ENCODE assay signal across 18 cellular contexts in genomic region chr3:14784087-14784596, GRCh38. TPM values are rescaled to one million over a fixed set of nuclear protein-coding genes. Genes with fewer than 3 reads are reported as not detected.
DNase-seq lines count a peak whose midpoint lies in the region; ATAC-seq and TF ChIP-seq lines count a peak whose summit lies in the region.
"Had no signal": no experiment of that assay in that cellular context is flagged by ENCODE, and none has a peak within 500 bp of the region (broad histone marks: within the 10 kb centered on the region; RNA-seq: fewer than 3 reads in every experiment).

No MANE protein-coding gene starts in this region.

- no peak for TF ChIP-seq EP300 in suprapubic skin (IDR thresholded peaks at IDR 0.05)

- H3K27me3 ChIP-seq in left ventricle myocardium inferior (ENCODE audit: low read depth) (peaks cover 47% of the 10 kb centered on the region), hepatocyte (no peaks in the 10 kb centered on the region), suprapubic skin (peaks cover 16% of the 10 kb centered on the region)

- H3K79me2 ChIP-seq in hepatocyte: no peaks in the 10 kb centered on the region
- H3K79me2 ChIP-seq: parathyroid adenoma had no signal

- H3K36me3 ChIP-seq in left ventricle myocardium inferior: no peaks in the 10 kb centered on the region
- no peaks in the 10 kb centered on the region for H3K36me3 ChIP-seq in hepatocyte (replicated peaks; ENCODE audit: insufficient read depth, low read depth)
- no peaks in the 10 kb centered on the region for H3K36me3 ChIP-seq in suprapubic skin

- H3K4me3 ChIP-seq in left ventricle myocardium inferior (no peak overlapping the region), hepatocyte (no peak overlapping the region), suprapubic skin (no peak overlapping the region)

- DNase-seq in cardiac septum (ENCODE audit: low spot score): peak; percentile 63
- no peak for DNase-seq in left ventricle myocardium inferior
- peak; percentile 11 for DNase-seq in NCI-H345 treated with DMSO at 0.1 percent for 48 hours (lab: John Stamatoyannopoulos, UW; ENCODE audit: unreplicated experiment)
- peak; percentile 49 for DNase-seq in hepatocyte (ENCODE audit: low spot score)
- peak; percentile 55 to 78 for DNase-seq in suprapubic skin (ENCODE audit: low spot score in 2 of 2)
- DNase-seq in amniotic stem cell (lab: John Stamatoyannopoulos, UW): no peak
- no peak for DNase-seq in NCI-H446 treated with DMSO at 0.1 percent for 48 hours (lab: John Stamatoyannopoulos, UW)
- DNase-seq: activated B cell treated with CpG ODN at 0.5 μM for 24 hours; activated gamma-delta T cell; cortex of kidney; erythroblast; Kasumi-1; stimulated activated CD4-positive, alpha-beta T cell treated with anti-CD3 and anti-CD28 coated beads, Interleukin-12 subunit alpha, Interleukin-12 subunit beta, amount 100 ng/mL, for 4 hours; stimulated activated naive CD8-positive, alpha-beta T cell treated with anti-CD3 and anti-CD28 coated beads, Interleukin-15, amount 100 ng/mL, for 72 hours; T-cell had no signal

- H3K27ac ChIP-seq in left ventricle myocardium inferior (replicated peaks): no peak overlapping the region
- no peak overlapping the region for H3K27ac ChIP-seq in hepatocyte
- no peak overlapping the region for H3K27ac ChIP-seq in suprapubic skin
- H3K27ac ChIP-seq: parathyroid adenoma had no signal

- 45% methylated on average over 7 of the region's 7 CpGs for whole genome bisulfite sequencing in hepatocyte (ENCODE audit: low lambda C conversion rate, missing lambda C conversion rate)
- WGBS in suprapubic skin: 53% methylated on average over 7 of the region's 7 CpGs

- no peak for ATAC-seq in GM19324 (IDR thresholded peaks at IDR 0.05; ENCODE audit: low FRiP score, unreplicated experiment)
- ATAC-seq: stimulated activated naive CD8-positive, alpha-beta T cell treated with anti-CD3 and anti-CD28 coated beads, Interleukin-15, amount 100 ng/mL, for 72 hours; T-cell had no signal

- peaks cover 18% of the 10 kb centered on the region for H3K4me1 ChIP-seq in left ventricle myocardium inferior
- H3K4me1 ChIP-seq in hepatocyte (ENCODE audit: insufficient read depth): peaks cover 6% of the 10 kb centered on the region
- no peaks in the 10 kb centered on the region for H3K4me1 ChIP-seq in suprapubic skin
- H3K4me1 ChIP-seq: parathyroid adenoma had no signal

- TF ChIP-seq POLR2A in suprapubic skin (IDR thresholded peaks at IDR 0.05): no peak

- H3K9me2 ChIP-seq in hepatocyte (replicated peaks; ENCODE audit: insufficient read depth): no peaks in the 10 kb centered on the region

- no peaks in the 10 kb centered on the region for H4K20me1 ChIP-seq in hepatocyte (ENCODE audit: insufficient read depth, poor library complexity, severe bottlenecking)

- no peak overlapping the region for H3K4me2 ChIP-seq in hepatocyte

- intact Hi-C loops in cardiac septum (cut with DNase I) (loop anchor here (10.0 kb wide), 1 partner anchor 279 kb away; no protein-coding TSS in a partner anchor), left ventricle myocardium inferior (cut with micrococcal nuclease) (loop anchor here (10.0 kb wide), 1 partner anchor 109 kb away; the partner anchor contains the start of gene C3orf20)

- H2AFZ ChIP-seq in hepatocyte: no peak overlapping the region
- H2AFZ ChIP-seq: parathyroid adenoma had no signal

- TF ChIP-seq CTCF in left ventricle myocardium inferior (IDR thresholded peaks at IDR 0.05; ENCODE audit: borderline replicate concordance) (no peak), hepatocyte (IDR thresholded peaks at IDR 0.05; ENCODE audit: poor library complexity) (no peak), suprapubic skin (IDR thresholded peaks at IDR 0.05) (no peak)

- H3K9me3 ChIP-seq in left ventricle myocardium inferior (replicated peaks) (peaks cover 7% of the 10 kb centered on the region), hepatocyte (ENCODE audit: low read depth) (no peaks in the 10 kb centered on the region), suprapubic skin (no peaks in the 10 kb centered on the region)

RNA-seq across cellular contexts. Expression of gene FGD5, which starts 34.6 kb away (rescaled TPM):
- 15.6 TPM for total RNA-seq in cardiac septum
- 13.9 TPM for total RNA-seq in left ventricle myocardium inferior
- 2.6 and 2.9 TPM in 2 replicates for total RNA-seq in hepatocyte
- 2.2 and 3.3 TPM in 2 replicates for polyA plus RNA-seq in hepatocyte
- total RNA-seq in suprapubic skin: 10 to 100 TPM in 2 of 4 donors, 1 to 10 TPM in 2; 2.8 to 15.5 (median 7.1) TPM
- total RNA-seq: activated B cell treated with CpG ODN at 0.5 μM for 24 hours; activated CD8-positive, alpha-beta memory T cell treated with anti-CD3 and anti-CD28 coated beads for 36 hours had no signal

Comparison
In these comparisons a context has a peak if more than half of its experiments do, and no peak if none do; other contexts are left out.
1. DNase-seq: peak in cardiac septum (single experiment), NCI-H345 treated with DMSO at 0.1 percent for 48 hours (single experiment), hepatocyte (single experiment) and suprapubic skin (2 of 2); none in left ventricle myocardium inferior (single experiment), amniotic stem cell (single experiment) and NCI-H446 treated with DMSO at 0.1 percent for 48 hours (single experiment).